Comparison of ENCODE assay signal across 1 cellular context in genomic region chr4:153344131-153345010, GRCh38.
TF ChIP-seq lines count a peak whose summit lies in the region.

Gene MND1, plus strand, starts transcription at chr4:153344688. Its CDS starts 50 bp downstream, at chr4:153344738.

TF ChIP-seq in HepG2, 621 proteins besides CTCF, POLR2A, EP300 and RAD21 (continued from another document and continues in another):
- TF ChIP-seq ZNF891 (CRISPR knock-in tag; IDR thresholded peaks at IDR 0.05) (no peak; the same call in 1 of the 2 replicates), KAT7 (CRISPR knock-in tag; IDR thresholded peaks at IDR 0.05; ENCODE audit: borderline replicate concordance) (peak; percentile 48; the same call in 1 of the 2 replicates), ZSCAN9 (CRISPR knock-in tag; IDR thresholded peaks at IDR 0.05; ENCODE audit: borderline replicate concordance) (no peak), MAFF (IDR thresholded peaks at IDR 0.05; ENCODE audit: low read depth, low read length) (no peak), RNF219 (CRISPR knock-in tag; IDR thresholded peaks at IDR 0.05) (no peak), REST (IDR thresholded peaks at IDR 0.05; ENCODE audit: borderline replicate concordance in 1 of 2, low read depth in 1 of 2, low read length in 2 of 2) (no peak), ZFP62 (CRISPR knock-in tag; IDR thresholded peaks at IDR 0.05) (no peak), NFRKB (IDR thresholded peaks at IDR 0.05) (no peak), HES4 (CRISPR knock-in tag; IDR thresholded peaks at IDR 0.05; ENCODE audit: borderline replicate concordance) (peak; percentile 91; the same call in 1 of the 2 replicates), THAP11 (CRISPR knock-in tag; IDR thresholded peaks at IDR 0.05) (0 out of 2 replicates have a peak, but pooled peaks have one; percentile 35), MXI1 (IDR thresholded peaks at IDR 0.05; ENCODE audit: borderline replicate concordance, low read depth, low read length) (peak; percentile 92), ZFP91 (CRISPR knock-in tag; IDR thresholded peaks at IDR 0.05; ENCODE audit: borderline replicate concordance) (peak; percentile 88), CSRNP2 (CRISPR knock-in tag; conservative IDR thresholded peaks at IDR 0.05; ENCODE audit: low read depth) (no peak), CHD4 (IDR thresholded peaks at IDR 0.05; ENCODE audit: borderline replicate concordance, low read length) (no peak), ZNF235 (CRISPR knock-in tag; IDR thresholded peaks at IDR 0.05; ENCODE audit: borderline replicate concordance) (peak; percentile 92), HDAC2 (CRISPR knock-in tag; IDR thresholded peaks at IDR 0.05) (peak; percentile 56; the same call in 1 of the 2 replicates), RFX1 (IDR thresholded peaks at IDR 0.05) (no peak), ATM (IDR thresholded peaks at IDR 0.05; ENCODE audit: borderline replicate concordance) (no peak), RERE (CRISPR knock-in tag; IDR thresholded peaks at IDR 0.05; ENCODE audit: low read depth) (no peak), ZNF710 (CRISPR knock-in tag; IDR thresholded peaks at IDR 0.05; ENCODE audit: borderline replicate concordance) (no peak; the same call in 1 of the 2 replicates), KMT2A (CRISPR knock-in tag; IDR thresholded peaks at IDR 0.05) (peak; percentile 96), PHF20 (CRISPR knock-in tag; IDR thresholded peaks at IDR 0.05) (no peak; the same call in 1 of the 2 replicates), ZZZ3 (CRISPR knock-in tag; IDR thresholded peaks at IDR 0.05; ENCODE audit: borderline replicate concordance) (no peak; the same call in 1 of the 2 replicates), NFIC (IDR thresholded peaks at IDR 0.05; ENCODE audit: low read length) (no peak), ZNF7 (CRISPR knock-in tag; IDR thresholded peaks at IDR 0.05) (no peak), CHD2 (IDR thresholded peaks at IDR 0.05; ENCODE audit: low read depth, low read length) (no peak), MBNL3 (CRISPR knock-in tag; conservative IDR thresholded peaks at IDR 0.05) (no peak), SIX4 (CRISPR knock-in tag; IDR thresholded peaks at IDR 0.05) (no peak), FOXP4 (CRISPR knock-in tag; IDR thresholded peaks at IDR 0.05) (peak; percentile 37; the same call in 1 of the 2 replicates), ASH2L (IDR thresholded peaks at IDR 0.05; ENCODE audit: insufficient read length, low read depth, low read length) (peak; percentile 91), CBX2 (IDR thresholded peaks at IDR 0.05; ENCODE audit: low read depth, low read length) (no peak), CBX2 (CRISPR knock-in tag; IDR thresholded peaks at IDR 0.05; ENCODE audit: low read depth) (no peak), ZNF879 (CRISPR knock-in tag; IDR thresholded peaks at IDR 0.05) (no peak)
